19 cellular contexts compared by ENCODE assay signal in genomic region chr6:232896-233640, GRCh38.
"Had no signal": no experiment of that assay in that cellular context is flagged by ENCODE, and none has a peak within 500 bp of the region (broad histone marks: within the 10 kb centered on the region; RNA-seq: fewer than 3 reads in every experiment).

No MANE protein-coding gene starts in this region.

- H3K9me3 Mint-ChIP-seq: activated CD8-positive, alpha-beta T cell treated with anti-CD3 and anti-CD28 coated beads for 36 hours; activated T-helper 2 cell treated with anti-CD3 and anti-CD28 coated beads, Interferon-gamma antibody, Interleukin-2, Interleukin-4, amounts not matched to agents 10 μg/mL and 5 μg/mL and 100 μg/mL, durations not matched to agents 14 hours and 24 hours and 36 hours; naive B cell; stimulated activated naive CD8-positive, alpha-beta T cell treated with anti-CD3 and anti-CD28 coated beads, Interleukin-15, Interleukin-2, amounts not matched to agents 100 ng/mL and 50 ng/mL, for 24 hours had no signal

- H3K27ac ChIP-seq: brain microvascular endothelial cell, dorsolateral prefrontal cortex, prostate gland, sigmoid colon had no signal

- H3K4me1 ChIP-seq: prostate gland had no signal

- H3K27me3 ChIP-seq: sigmoid colon had no signal

- H3K27ac Mint-ChIP-seq: activated CD8-positive, alpha-beta T cell treated with anti-CD3 and anti-CD28 coated beads for 36 hours; activated naive CD8-positive, alpha-beta T cell; activated T-helper 2 cell treated with anti-CD3 and anti-CD28 coated beads, Interferon-gamma antibody, Interleukin-2, Interleukin-4, amounts not matched to agents 10 μg/mL and 5 μg/mL and 100 μg/mL, durations not matched to agents 14 hours and 24 hours and 36 hours; stimulated activated naive CD8-positive, alpha-beta T cell treated with anti-CD3 and anti-CD28 coated beads, Interleukin-15, Interleukin-2, amounts not matched to agents 100 ng/mL and 50 ng/mL, for 24 hours had no signal

- H3K27me3 Mint-ChIP-seq: activated naive CD8-positive, alpha-beta T cell; naive B cell; stimulated activated naive CD8-positive, alpha-beta T cell treated with anti-CD3 and anti-CD28 coated beads, Interleukin-15, Interleukin-2, amounts not matched to agents 100 ng/mL and 50 ng/mL, for 24 hours had no signal

- DNase-seq: activated CD4-positive, alpha-beta T cell treated with anti-CD3 and anti-CD28 coated beads for 4 hours; activated CD8-positive, alpha-beta T cell treated with anti-CD3 and anti-CD28 coated beads for 36 hours; brain microvascular endothelial cell; cerebellar nuclear complex; dorsolateral prefrontal cortex; left cardiac atrium; naive B cell; nucleus accumbens; sigmoid colon; stimulated activated CD4-positive, alpha-beta T cell treated with anti-CD3 and anti-CD28 coated beads, Interleukin-12 subunit alpha, Interleukin-12 subunit beta, amount 100 ng/mL, for 4 hours; SW 1271; T-helper 9 cell had no signal

- ATAC-seq: activated CD8-positive, alpha-beta T cell treated with anti-CD3 and anti-CD28 coated beads for 36 hours; esophagus mucosa; left cardiac atrium had no signal

- H3K4me3 ChIP-seq: dorsolateral prefrontal cortex, lung, prostate gland, sigmoid colon had no signal

- H3K36me3 ChIP-seq: brain microvascular endothelial cell, prostate gland, sigmoid colon had no signal

- FAIRE-seq: endometrium had no signal

- H3K4me3 Mint-ChIP-seq: activated CD8-positive, alpha-beta T cell treated with anti-CD3 and anti-CD28 coated beads for 36 hours; activated naive CD8-positive, alpha-beta T cell; stimulated activated naive CD8-positive, alpha-beta T cell treated with anti-CD3 and anti-CD28 coated beads, Interleukin-15, Interleukin-2, amounts not matched to agents 100 ng/mL and 50 ng/mL, for 24 hours had no signal

- H3K36me3 Mint-ChIP-seq: activated naive CD8-positive, alpha-beta T cell; naive B cell had no signal

- H3K9me3 ChIP-seq: prostate gland, sigmoid colon had no signal
